19 cellular contexts compared by ENCODE assay signal in the genomic region with DNA sequence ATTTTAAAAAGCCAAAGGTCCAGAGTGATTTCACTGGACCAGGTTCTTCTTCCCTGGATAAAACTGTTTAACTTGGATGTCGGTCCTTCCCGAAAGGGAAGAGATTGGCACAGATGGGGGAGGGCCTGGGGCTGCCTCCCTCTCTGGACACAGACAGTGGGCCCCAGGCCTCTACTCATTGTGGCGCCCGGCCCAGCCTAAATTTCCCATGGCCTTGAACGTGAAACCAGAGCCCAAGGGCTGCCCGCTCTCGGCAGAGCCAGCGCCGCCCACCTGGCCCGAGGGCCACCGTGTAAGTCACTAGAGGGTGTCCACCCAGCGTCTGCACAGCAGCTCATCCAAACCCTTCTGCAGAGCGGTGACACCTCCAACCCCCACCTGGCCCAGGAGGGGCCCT. TPM values are rescaled to one million over a fixed set of nuclear protein-coding genes. Genes with fewer than 3 reads are reported as not detected.
DNase-seq lines count a peak whose midpoint lies in the region; ATAC-seq, FAIRE-seq and TF ChIP-seq lines count a peak whose summit lies in the region.
"Had no signal": no experiment of that assay in that cellular context is flagged by ENCODE, and none has a peak within 500 bp of the region (broad histone marks: within the 10 kb centered on the region; RNA-seq: fewer than 3 reads in every experiment).

No MANE protein-coding gene starts in this region.

- H4K5ac ChIP-seq in H1 (ENCODE audit: insufficient read length, low read depth, low read length) = no peak overlapping the region

- no peak overlapping the region for H2BK12ac ChIP-seq in H1 (ENCODE audit: low read depth, low read length)

- in situ Hi-C loops in HepG2 (cut with HindIII; ENCODE audit: extremely low pct_ligation_motif_present, low pct_unique_long_range_greater_than_20kb) = no loop called here

- H3K27me3 ChIP-seq in left ventricle myocardium inferior (ENCODE audit: low read depth) = no peaks in the 10 kb centered on the region
- no peaks in the 10 kb centered on the region for H3K27me3 ChIP-seq in right lobe of liver
- no peaks in the 10 kb centered on the region for H3K27me3 ChIP-seq in HepG2 (ENCODE audit: control insufficient read depth in 1 of 2, insufficient read depth in 2 of 2, low read length in 2 of 2)
- H3K27me3 ChIP-seq in H1 (replicated peaks in 1 of 4; ENCODE audit: control insufficient read depth in 3 of 4, extremely low read depth in 1 of 4, insufficient read depth in 3 of 4, low read length in 3 of 4) = no peaks in the 10 kb centered on the region
- H3K27me3 ChIP-seq: BE2C had no signal

- peak overlapping the region; percentile 25; the same call in 1 of the 2 replicates for H4K8ac ChIP-seq in H1 (ENCODE audit: extremely low read depth, insufficient read depth, low read length)

- H3K9ac ChIP-seq in HepG2 (ENCODE audit: insufficient read depth, low read depth, low read length) (no peak overlapping the region), H1 (replicated peaks in 1 of 4; ENCODE audit: extremely low read depth in 1 of 4, low read depth in 3 of 4, low read length in 3 of 4) (no peak overlapping the region)

- no peaks in the 10 kb centered on the region for H3K79me2 ChIP-seq in HepG2 (ENCODE audit: insufficient read depth, low read length)
- H3K79me2 ChIP-seq in H1 (ENCODE audit: control insufficient read depth in 1 of 2, insufficient read depth in 2 of 2, low read length in 2 of 2) = no peaks in the 10 kb centered on the region

- DNase-seq in Right ventricle myocardium inferior (ENCODE audit: missing footprints) (peak; percentile 55), left ventricle myocardium inferior (no peak), right lobe of liver (peak in 2 of 3 donors; percentile 14 to 49), HepG2 (ENCODE audit: low spot score) (no peak), H1 (ENCODE audit: low read depth in 1 of 2, low spot score in 2 of 2) (no peak), NCI-H748 treated with DMSO at 0.1 percent for 48 hours (lab: John Stamatoyannopoulos, UW) (no peak)
- DNase-seq: ACHN; BE2C; C1 segment of cervical spinal cord; CD4-positive, CD25-positive, alpha-beta regulatory T cell; CD8-positive, alpha-beta memory T cell; COR-L47; GOT3; H9 had no signal

- H3K9me3 ChIP-seq in left ventricle myocardium inferior (replicated peaks) (no peaks in the 10 kb centered on the region), right lobe of liver (no peaks in the 10 kb centered on the region), HepG2 (ENCODE audit: low read length) (no peaks in the 10 kb centered on the region), H1 (ENCODE audit: insufficient read depth in 2 of 2, low read depth in 1 of 2, low read length in 1 of 2) (no peaks in the 10 kb centered on the region)
- H3K9me3 ChIP-seq: BE2C had no signal

- no peak overlapping the region for H3K4ac ChIP-seq in H1 (replicated peaks; ENCODE audit: insufficient read length, low read depth, low read length)

- H3K18ac ChIP-seq in H1 (ENCODE audit: extremely low read depth, low read length) = no peak overlapping the region

- intact Hi-C loops in Right ventricle myocardium inferior (cut with DNase I) (no loop called here), left ventricle myocardium inferior (cut with micrococcal nuclease) (no loop called here), right lobe of liver (cut with DNase I) (no loop called here), HepG2 (cut with micrococcal nuclease; ENCODE audit: unreplicated experiment) (loop anchor here (10.0 kb wide), 1 partner anchor 86 kb away; no protein-coding TSS in a partner anchor)

- H3K27ac ChIP-seq in left ventricle myocardium inferior (replicated peaks) (no peak overlapping the region), right lobe of liver (no peak overlapping the region), HepG2 (ENCODE audit: extremely low read length, insufficient read depth, low read length) (no peak overlapping the region), H1 (ENCODE audit: low read depth, low read length) (no peak overlapping the region)

- H3K4me1 ChIP-seq in left ventricle myocardium inferior (peaks cover 11% of the 10 kb centered on the region), right lobe of liver (peaks cover 0 to 7% (median 0%) of the 10 kb centered on the region in 4 donors), HepG2 (ENCODE audit: insufficient read depth, low read length) (no peaks in the 10 kb centered on the region), H1 (replicated peaks in 1 of 4; ENCODE audit: control insufficient read depth in 3 of 4, insufficient read depth in 4 of 4, low read length in 3 of 4) (no peaks in the 10 kb centered on the region)
- H3K4me1 ChIP-seq: BE2C had no signal

- CTCF ChIA-PET in HepG2 (lab: Yijun Ruan, JAX; ENCODE audit: low intra/inter-chr PET ratio, low total read pairs) (no interaction called here), H1 (lab: Charles Lee; ENCODE audit: partially characterized antibody) (interaction anchor here (1.4 kb wide), 1 partner anchor 135 kb away, joined by 4 read pairs; no protein-coding TSS in a partner anchor)

- H3K4me3 ChIP-seq in left ventricle myocardium inferior (no peak overlapping the region), right lobe of liver (no peak overlapping the region), HepG2 (replicated peaks in 1 of 3; ENCODE audit: insufficient read depth in 1 of 3, low read depth in 2 of 3, low read length in 3 of 3) (no peak overlapping the region), H1 (ENCODE audit: extremely low read depth in 1 of 4, insufficient read depth in 2 of 4, low read depth in 3 of 4, low read length in 4 of 4) (no peak overlapping the region)

- ATAC-seq in Right ventricle myocardium inferior (no peak), right lobe of liver (no peak), HepG2 (no peak), HG03354 (IDR thresholded peaks at IDR 0.05; ENCODE audit: poor library complexity, severe bottlenecking, unreplicated experiment) (no peak)

- H4K20me1 ChIP-seq in HepG2 (ENCODE audit: insufficient read depth, low read length) = no peaks in the 10 kb centered on the region
- H4K20me1 ChIP-seq in H1 (replicated peaks in 1 of 2; ENCODE audit: control insufficient read depth in 1 of 2, insufficient read depth in 2 of 2, low read length in 2 of 2) = peaks cover 6 to 10% of the 10 kb centered on the region in 2 experiments

- H3K23me2 ChIP-seq in H1 (ENCODE audit: low read depth, low read length) = no peaks in the 10 kb centered on the region

- TF ChIP-seq EP300 in HepG2 (IDR thresholded peaks at IDR 0.05; ENCODE audit: low read depth in 2 of 2, low read length in 2 of 2) (no peak), HepG2 (CRISPR knock-in tag; IDR thresholded peaks at IDR 0.05; ENCODE audit: borderline replicate concordance) (no peak), H1 (IDR thresholded peaks at IDR 0.05; ENCODE audit: borderline replicate concordance in 1 of 2, low read depth in 2 of 2, low read length in 2 of 2) (no peak)

- WGBS in right lobe of liver (ENCODE audit: insufficient coverage, low coverage, low lambda C conversion rate, missing lambda C conversion rate) = no CpG with 5 or more reads among the region's 13 CpGs
- 100% methylated on average over 9 of the region's 13 CpGs for WGBS in HepG2 (ENCODE audit: low lambda C conversion rate)
- 94% methylated on average over 13 of the region's 13 CpGs; no CpG with 5 or more reads in 1 of the 2 experiments for WGBS in H1 (ENCODE audit: extremely low coverage in 1 of 2, insufficient coverage in 1 of 2, insufficient read length in 1 of 2, insufficient replicate concordance in 2 of 2, low coverage in 1 of 2, low lambda C conversion rate in 2 of 2, missing lambda C conversion rate in 1 of 2), 2 experiments

- POLR2A ChIA-PET in HepG2 (lab: Yijun Ruan, JAX) (no interaction called here), H1 (lab: Charles Lee; ENCODE audit: partially characterized antibody) (interaction anchor here (0.9 kb wide), 1 partner anchor 10 kb away, joined by 3 read pairs; no protein-coding TSS in a partner anchor)

- H2BK5ac ChIP-seq in H1 (ENCODE audit: low read depth, low read length) = no peak overlapping the region

- H2AK5ac ChIP-seq in H1 (ENCODE audit: low read depth, low read length) = no peak overlapping the region

- no peak overlapping the region for H4K91ac ChIP-seq in H1 (replicated peaks; ENCODE audit: insufficient read length, low read length)

- TF ChIP-seq RAD21 in HepG2 (CRISPR knock-in tag; IDR thresholded peaks at IDR 0.05) (no peak), H1 (IDR thresholded peaks at IDR 0.05 in 1 of 2, conservative IDR thresholded peaks at IDR 0.05 in 1 of 2; ENCODE audit: low read depth in 2 of 2, low read length in 2 of 2) (no peak)

- no peak overlapping the region for H3K23ac ChIP-seq in H1 (ENCODE audit: insufficient read length)

- H3K36me3 ChIP-seq in left ventricle myocardium inferior = peaks cover 92% of the 10 kb centered on the region
- H3K36me3 ChIP-seq in right lobe of liver = peaks cover 0 to 77% (median 23%) of the 10 kb centered on the region in 4 donors
- H3K36me3 ChIP-seq in HepG2 (replicated peaks in 1 of 2; ENCODE audit: control insufficient read depth in 1 of 2, insufficient read depth in 2 of 2, low read length in 2 of 2) = peaks cover 32 to 68% of the 10 kb centered on the region in 2 experiments; a peak in 4 of 5 replicates
- peaks cover 2 to 34% (median 14%) of the 10 kb centered on the region in 4 experiments; a peak in 6 of 8 replicates for H3K36me3 ChIP-seq in H1 (ENCODE audit: control insufficient read depth in 2 of 4, insufficient read depth in 4 of 4, low read length in 3 of 4)
- H3K36me3 ChIP-seq: BE2C had no signal

- TF ChIP-seq CTCF in left ventricle myocardium inferior (IDR thresholded peaks at IDR 0.05; ENCODE audit: borderline replicate concordance) (no peak), right lobe of liver (IDR thresholded peaks at IDR 0.05) (no peak), HepG2 (CRISPR knock-in tag; IDR thresholded peaks at IDR 0.05) (no peak), H1 (IDR thresholded peaks at IDR 0.05; ENCODE audit: control extremely low read depth in 1 of 3, insufficient read depth in 1 of 3, low read depth in 1 of 3, low read length in 3 of 3) (no peak)

- TF ChIP-seq POLR2A in right lobe of liver (IDR thresholded peaks at IDR 0.05) = no peak
- no peak for TF ChIP-seq POLR2A in HepG2 (IDR thresholded peaks at IDR 0.05; ENCODE audit: insufficient read depth in 1 of 2, low read depth in 2 of 2, low read length in 2 of 2)
- no peak for TF ChIP-seq POLR2A in H1 (IDR thresholded peaks at IDR 0.05; ENCODE audit: control extremely low read depth in 1 of 2, low read depth in 2 of 2, low read length in 2 of 2)

- H3K56ac ChIP-seq in H1 (replicated peaks; ENCODE audit: insufficient read length, low read depth, low read length) = no peak overlapping the region

- FAIRE-seq in HepG2 (lab: Jason Lieb, UNC) = no peak
- no peak for FAIRE-seq in H1 (lab: Jason Lieb, UNC)
- FAIRE-seq: A204.1, G401.6, GM12891, GM18507 had no signal

- no peaks in the 10 kb centered on the region for H3K79me1 ChIP-seq in H1 (ENCODE audit: low read depth, low read length)

- no peak overlapping the region for H2BK20ac ChIP-seq in H1 (ENCODE audit: low read length)

- H3K4me2 ChIP-seq in HepG2 (ENCODE audit: low read depth, low read length) (no peak overlapping the region), H1 (ENCODE audit: insufficient read depth in 1 of 2, low read depth in 2 of 2, low read length in 2 of 2) (no peak overlapping the region)

- H2BK120ac ChIP-seq in H1 (replicated peaks; ENCODE audit: low read depth, low read length) = no peak overlapping the region

- H2AFZ ChIP-seq in HepG2 (ENCODE audit: low read length) = no peak overlapping the region
- no peak overlapping the region for H2AFZ ChIP-seq in H1 (ENCODE audit: low read length)

- no peak overlapping the region for H2BK15ac ChIP-seq in H1 (ENCODE audit: low read length)

- no peak overlapping the region for H3K14ac ChIP-seq in H1 (ENCODE audit: insufficient read length)

- BruUV-seq in HepG2 (replicated peaks; lab: Mats Ljungman, UMichigan) = no TSS peak

RNA-seq across cellular contexts. Expression of a gene that starts 49.9 kb away (rescaled TPM):
- total RNA-seq in Right ventricle myocardium inferior (4.4 TPM), left ventricle myocardium inferior (3.7 TPM), right lobe of liver (1 to 10 TPM in 4 of 6 experiments, under 1 TPM in 2; 0.93 to 2.9 (median 2.2) TPM), HepG2 (2016; rRNA removed; fragmentation: Illumina TruSeq; extraction: Trizol) (0.53 and 0.94 TPM in 2 replicates)
- total RNA-seq in HepG2 (2016; cell fraction: cytosol; rRNA removed; fragmentation: Illumina TruSeq; extraction: Trizol; ENCODE audit: low read depth) = 0.26 and 0.91 TPM in 2 replicates
- total RNA-seq in HepG2 (2016; cell fraction: insoluble cytoplasmic fraction; rRNA removed; fragmentation: Illumina TruSeq; extraction: Trizol) = 0.77 and 1.1 TPM in 2 replicates
- 0.48 and 0.90 TPM in 2 replicates for total RNA-seq in HepG2 (2016; cell fraction: membrane; rRNA removed; fragmentation: Illumina TruSeq; extraction: Trizol)
- total RNA-seq in HepG2 (2016; cell fraction: nucleus; rRNA removed; fragmentation: Illumina TruSeq; extraction: Trizol) = 0.81 and 2.0 TPM in 2 replicates
- polyA plus RNA-seq in HepG2 (2011; rRNA removed) (0.81 and 0.82 TPM in 2 replicates), H1 (2011; rRNA removed) (5.5 and 7.8 TPM in 2 replicates)
- 0.13 and 0.70 TPM in 2 replicates for polyA plus RNA-seq in HepG2 (2011; cell fraction: cytosol; rRNA removed)
- 10.6 and 14.1 TPM in 2 replicates for polyA plus RNA-seq in HepG2 (2011; cell fraction: nucleus; rRNA removed)
- polyA plus RNA-seq in HepG2 (2012) = 0.39 and 0.79 TPM in 2 replicates
- 0.59 and 0.60 TPM in 2 replicates for polyA plus RNA-seq in HepG2 (2016; cell fraction: cytosol; fragmentation: Illumina TruSeq; extraction: Trizol; ENCODE audit: low read depth)
- polyA plus RNA-seq in HepG2 (2016; cell fraction: insoluble cytoplasmic fraction; fragmentation: Illumina TruSeq; extraction: Trizol; ENCODE audit: low read depth) = 1.1 and 1.2 TPM in 2 replicates
- 0.76 and 0.84 TPM in 2 replicates for polyA plus RNA-seq in HepG2 (2016; cell fraction: membrane; fragmentation: Illumina TruSeq; extraction: Trizol; ENCODE audit: low read depth)
- polyA plus RNA-seq in HepG2 (2016; cell fraction: nucleus; fragmentation: Illumina TruSeq; extraction: Trizol; ENCODE audit: insufficient read depth, low read depth) = 5.1 and 6.3 TPM in 2 replicates
- polyA minus RNA-seq in HepG2 (2011; rRNA and poly(A)+ RNA removed; ENCODE audit: low replicate concordance) = 1.6 TPM in 1 of 2 replicates, not detected in the other
- 0.30 and 0.62 TPM in 2 replicates for polyA minus RNA-seq in HepG2 (2011; cell fraction: cytosol; rRNA and poly(A)+ RNA removed)
- 0.62 and 1.0 TPM in 2 replicates for polyA minus RNA-seq in HepG2 (2011; cell fraction: nucleus; rRNA and poly(A)+ RNA removed)
- 6.3 and 7.9 TPM in 2 replicates for total RNA-seq in H1 (2021; fragmentation: NEBNext Ultra II Directional; extraction: Animal tissue kit (Norgen Biotek cat#: 25700))
- 6.4 TPM for polyA plus RNA-seq in H1 (2011; cell fraction: cytosol; rRNA removed)
- polyA plus RNA-seq in H1 (2011; cell fraction: nucleus; rRNA removed) = 32.5 TPM
- polyA plus RNA-seq in H1 (2012, experiment 1 of 2) = 3.0 to 8.7 TPM (median 8.2 TPM) in 4 replicates
- 3.8 TPM for polyA plus RNA-seq in H1 (2012, experiment 2 of 2)
- 6.7 TPM for polyA plus RNA-seq in H1 (2013, experiment 1 of 2)
- 5.7 TPM for polyA plus RNA-seq in H1 (2013, experiment 2 of 2)
- polyA minus RNA-seq in H1 (2011; rRNA and poly(A)+ RNA removed) = 1.2 and 1.3 TPM in 2 replicates
- polyA minus RNA-seq in H1 (2011; cell fraction: cytosol; rRNA and poly(A)+ RNA removed) = 3.6 TPM
- 4.4 TPM for polyA minus RNA-seq in H1 (2011; cell fraction: nucleus; rRNA and poly(A)+ RNA removed)
- total RNA-seq: CD4-positive, CD25-positive, alpha-beta regulatory T cell had no signal
- polyA plus RNA-seq: CD4-positive, CD25-positive, alpha-beta regulatory T cell; CD8-positive, alpha-beta memory T cell had no signal

RNA-seq across cellular contexts. Expression of a gene that starts 53.3 kb away (rescaled TPM):
- total RNA-seq in Right ventricle myocardium inferior (179 TPM), left ventricle myocardium inferior (140 TPM), right lobe of liver (10 to 100 TPM; 38.9 to 65.2 (median 53.3) TPM), HepG2 (2016; rRNA removed; fragmentation: Illumina TruSeq; extraction: Trizol) (7.4 and 14.0 TPM in 2 replicates)
- total RNA-seq in HepG2 (2016; cell fraction: cytosol; rRNA removed; fragmentation: Illumina TruSeq; extraction: Trizol; ENCODE audit: low read depth) = 9.5 and 12.5 TPM in 2 replicates
- total RNA-seq in HepG2 (2016; cell fraction: insoluble cytoplasmic fraction; rRNA removed; fragmentation: Illumina TruSeq; extraction: Trizol) = 5.2 and 15.7 TPM in 2 replicates
- 6.9 and 7.7 TPM in 2 replicates for total RNA-seq in HepG2 (2016; cell fraction: membrane; rRNA removed; fragmentation: Illumina TruSeq; extraction: Trizol)
- 21.8 and 25.8 TPM in 2 replicates for total RNA-seq in HepG2 (2016; cell fraction: nucleus; rRNA removed; fragmentation: Illumina TruSeq; extraction: Trizol)
- polyA plus RNA-seq in HepG2 (2011; rRNA removed) (18.5 and 25.6 TPM in 2 replicates), H1 (2011; rRNA removed) (23.5 and 37.5 TPM in 2 replicates)
- polyA plus RNA-seq in HepG2 (2011; cell fraction: cytosol; rRNA removed) = 11.8 and 15.1 TPM in 2 replicates
- 164 and 213 TPM in 2 replicates for polyA plus RNA-seq in HepG2 (2011; cell fraction: nucleus; rRNA removed)
- 28.2 and 30.9 TPM in 2 replicates for polyA plus RNA-seq in HepG2 (2012)
- 1.4 and 1.6 TPM in 2 replicates for polyA plus RNA-seq in HepG2 (2016; cell fraction: cytosol; fragmentation: Illumina TruSeq; extraction: Trizol; ENCODE audit: low read depth)
- polyA plus RNA-seq in HepG2 (2016; cell fraction: insoluble cytoplasmic fraction; fragmentation: Illumina TruSeq; extraction: Trizol; ENCODE audit: low read depth) = 6.3 and 7.6 TPM in 2 replicates
- polyA plus RNA-seq in HepG2 (2016; cell fraction: membrane; fragmentation: Illumina TruSeq; extraction: Trizol; ENCODE audit: low read depth) = 3.2 and 3.7 TPM in 2 replicates
- 88.5 and 93.5 TPM in 2 replicates for polyA plus RNA-seq in HepG2 (2016; cell fraction: nucleus; fragmentation: Illumina TruSeq; extraction: Trizol; ENCODE audit: insufficient read depth, low read depth)
- polyA minus RNA-seq in HepG2 (2011; rRNA and poly(A)+ RNA removed; ENCODE audit: low replicate concordance) = 6.3 and 47.1 TPM in 2 replicates
- polyA minus RNA-seq in HepG2 (2011; cell fraction: cytosol; rRNA and poly(A)+ RNA removed) = 14.7 and 16.2 TPM in 2 replicates
- polyA minus RNA-seq in HepG2 (2011; cell fraction: nucleus; rRNA and poly(A)+ RNA removed) = 40.3 and 44.4 TPM in 2 replicates
- 38.6 and 39.7 TPM in 2 replicates for total RNA-seq in H1 (2021; fragmentation: NEBNext Ultra II Directional; extraction: Animal tissue kit (Norgen Biotek cat#: 25700))
- 26.4 TPM for polyA plus RNA-seq in H1 (2011; cell fraction: cytosol; rRNA removed)
- polyA plus RNA-seq in H1 (2011; cell fraction: nucleus; rRNA removed) = 181 TPM
- polyA plus RNA-seq in H1 (2012, experiment 1 of 2) = 27.4 to 47.0 TPM (median 38.9 TPM) in 4 replicates
- polyA plus RNA-seq in H1 (2012, experiment 2 of 2) = 19.5 TPM
- polyA plus RNA-seq in H1 (2013, experiment 1 of 2) = 27.2 TPM
- polyA plus RNA-seq in H1 (2013, experiment 2 of 2) = 24.9 TPM
- 23.8 and 28.1 TPM in 2 replicates for polyA minus RNA-seq in H1 (2011; rRNA and poly(A)+ RNA removed)
- 33.8 TPM for polyA minus RNA-seq in H1 (2011; cell fraction: cytosol; rRNA and poly(A)+ RNA removed)
- 44.5 TPM for polyA minus RNA-seq in H1 (2011; cell fraction: nucleus; rRNA and poly(A)+ RNA removed)

Comparison
In these comparisons a context has a peak if more than half of its experiments do, and no peak if none do; other contexts are left out.
1. DNase-seq: peak in Right ventricle myocardium inferior (single experiment) and right lobe of liver (2 of 3); none in left ventricle myocardium inferior (single experiment), HepG2 (single experiment), H1 (0 of 2) and NCI-H748 treated with DMSO at 0.1 percent for 48 hours (single experiment).